In genomic region chr10:12194752-12195271, GRCh38 we compare ENCODE assay signal across 8 cellular contexts. TPM values are rescaled to one million over a fixed set of nuclear protein-coding genes. Genes with fewer than 3 reads are reported as not detected.
A peak's percentile ranks its signal among the peaks of the same experiment; 100 is the strongest.
DNase-seq lines count a peak whose midpoint lies in the region; ATAC-seq, FAIRE-seq and TF ChIP-seq lines count a peak whose summit lies in the region.

No MANE protein-coding gene starts in this region.

- H3K9me3 ChIP-seq in A549: no peaks in the 10 kb centered on the region
- no peaks in the 10 kb centered on the region for H3K9me3 ChIP-seq in endothelial cell of umbilical vein (replicated peaks; ENCODE audit: control insufficient read depth, insufficient read depth, low read length)
- no peaks in the 10 kb centered on the region for H3K9me3 ChIP-seq in mucosa of descending colon
- no peaks in the 10 kb centered on the region for H3K9me3 ChIP-seq in suprapubic skin

- TF ChIP-seq RAD21 in A549 (conservative IDR thresholded peaks at IDR 0.05 in 1 of 2, IDR thresholded peaks at IDR 0.05 in 1 of 2): no peak

- peaks cover 86% of the 10 kb centered on the region for H3K79me2 ChIP-seq in endothelial cell of umbilical vein (ENCODE audit: control insufficient read depth, insufficient read depth, low read length)

- TF ChIP-seq POLR2A in A549 (IDR thresholded peaks at IDR 0.05; ENCODE audit: low read length): no peak
- no peak for TF ChIP-seq POLR2A in endothelial cell of umbilical vein (IDR thresholded peaks at IDR 0.05; ENCODE audit: low read depth, low read length)
- TF ChIP-seq POLR2A in suprapubic skin (IDR thresholded peaks at IDR 0.05): no peak

- H3K27ac ChIP-seq in A549 (peak overlapping the region; percentile 87 to 94), endothelial cell of umbilical vein (ENCODE audit: insufficient read depth, low read depth, low read length) (peak overlapping the region; percentile 78), suprapubic skin (peak overlapping the region; percentile 98)

- CTCF ChIA-PET in A549 (lab: Yijun Ruan, JAX): interaction anchor here (1.4 to 2.2 kb wide), 3 partner anchors 20 to 905 kb away, joined by 3 to 14 read pairs (median 3); partner anchors contain the start of gene OPTN
- CTCF ChIA-PET in endothelial cell of umbilical vein (lab: Charles Lee): interaction anchor here (2.0 kb wide), 1 partner anchor 20 kb away, joined by 14 read pairs; no protein-coding TSS in a partner anchor

- no peaks in the 10 kb centered on the region for H4K20me1 ChIP-seq in endothelial cell of umbilical vein (replicated peaks; ENCODE audit: control insufficient read depth, extremely low read depth, insufficient read depth, low read length)

- peak overlapping the region; percentile 89 for H3K9ac ChIP-seq in endothelial cell of umbilical vein (replicated peaks; ENCODE audit: extremely low read depth, insufficient read depth, low read length)

- 8% methylated on average over 27 of the region's 27 CpGs for WGBS in A549 (ENCODE audit: missing lambda C conversion rate)
- 4% methylated on average over 27 of the region's 27 CpGs for WGBS in suprapubic skin

- POLR2A ChIA-PET in A549 (lab: Yijun Ruan, JAX): interaction anchor here (0.6 to 1.0 kb wide), 2 partner anchors 27 to 47 kb away, joined by 3 to 4 read pairs; no protein-coding TSS in a partner anchor
- POLR2A ChIA-PET in endothelial cell of umbilical vein (lab: Charles Lee): no interaction called here

- peak overlapping the region; percentile 47 for H2AFZ ChIP-seq in endothelial cell of umbilical vein (ENCODE audit: low read depth, low read length)

- peaks cover 29% of the 10 kb centered on the region for H3K4me1 ChIP-seq in A549
- peaks cover 21% of the 10 kb centered on the region for H3K4me1 ChIP-seq in endothelial cell of umbilical vein (ENCODE audit: control insufficient read depth, extremely low read depth, insufficient read depth, low read length)
- peaks cover 25% of the 10 kb centered on the region for H3K4me1 ChIP-seq in mucosa of descending colon (ENCODE audit: low read depth)
- H3K4me1 ChIP-seq in suprapubic skin: peaks cover 51% of the 10 kb centered on the region

- DNase-seq in A549 (ENCODE audit: low read depth in 1 of 2, low spot score in 1 of 2) (peak in 1 of 2 experiments; percentile 38), HT1080 (ENCODE audit: low read depth) (peak; percentile 26), endothelial cell of umbilical vein (ENCODE audit: low read depth, low spot score) (peak; percentile 50), mucosa of descending colon (peak; percentile 49 to 66 (median 63)), suprapubic skin (ENCODE audit: low spot score in 2 of 2) (peak in 1 of 2 donors; percentile 66), NCI-H226 (no peak)
- peak; percentile 15 to 25 for DNase-seq in activated CD4-positive, alpha-beta T cell treated with anti-CD3 and anti-CD28 coated beads, Interleukin-2, amount 50 U/mL, for 4 hours

- H3K4me2 ChIP-seq in A549 (peak overlapping the region; percentile 84), endothelial cell of umbilical vein (ENCODE audit: insufficient read depth, low read length) (peak overlapping the region; percentile 86)

- H3K9me1 ChIP-seq in endothelial cell of umbilical vein (replicated peaks; ENCODE audit: control insufficient read depth, extremely low read depth, insufficient read depth, low read length): no peaks in the 10 kb centered on the region

- TF ChIP-seq CTCF in A549 (IDR thresholded peaks at IDR 0.05) (no peak), endothelial cell of umbilical vein (IDR thresholded peaks at IDR 0.05; ENCODE audit: extremely low read depth in 1 of 2, insufficient read depth in 1 of 2, low read depth in 1 of 2, low read length in 2 of 2) (no peak), mucosa of descending colon (IDR thresholded peaks at IDR 0.05) (no peak), suprapubic skin (IDR thresholded peaks at IDR 0.05) (no peak)

- dilution Hi-C loops in endothelial cell of umbilical vein (cut with MboI; ENCODE audit: extremely low pct_ligation_motif_present, low sequenced_read_pairs): no loop called here

- ATAC-seq in A549: peak in 1 of 2 experiments; percentile 39; a peak in 3 of 6 replicates
- peak; percentile 39 for ATAC-seq in mucosa of descending colon
- ATAC-seq in GM21717 (IDR thresholded peaks at IDR 0.05; ENCODE audit: unreplicated experiment): no peak

- BruUV-seq in endothelial cell of umbilical vein (replicated peaks; lab: Mats Ljungman, UMichigan): no TSS peak

- FAIRE-seq in A549 (lab: Jason Lieb, UNC): no peak
- no peak for FAIRE-seq in endothelial cell of umbilical vein (lab: Jason Lieb, UNC)

- H3K27me3 ChIP-seq in endothelial cell of umbilical vein (ENCODE audit: control insufficient read depth in 2 of 2, insufficient read depth in 2 of 2, low read length in 2 of 2) (no peaks in the 10 kb centered on the region), suprapubic skin (no peaks in the 10 kb centered on the region)

- intact Hi-C loops in endothelial cell of umbilical vein (cut with micrococcal nuclease): loop anchor here (1.0 to 10.0 kb wide), 4 partner anchors 64 to 512 kb away; partner anchors contain the start of gene UPF2
- intact Hi-C loops in mucosa of descending colon (cut with DNase I, micrococcal nuclease): no loop called here

- H3K4me3 ChIP-seq in A549 (peak overlapping the region; percentile 77), endothelial cell of umbilical vein (replicated peaks in 1 of 3; ENCODE audit: insufficient read depth in 1 of 3, low read depth in 1 of 3, low read length in 3 of 3) (peak overlapping the region; percentile 72 to 95 (median 86)), mucosa of descending colon (peak overlapping the region; percentile 70), suprapubic skin (peak overlapping the region; percentile 95)

- TF ChIP-seq EP300 in A549 (IDR thresholded peaks at IDR 0.05): no peak
- no peak for TF ChIP-seq EP300 in suprapubic skin (IDR thresholded peaks at IDR 0.05)

- H3K36me3 ChIP-seq in endothelial cell of umbilical vein (ENCODE audit: control insufficient read depth in 2 of 2, extremely low read depth in 1 of 2, insufficient read depth in 2 of 2, low read length in 2 of 2) (peaks cover 3% of the 10 kb centered on the region in 2 experiments), mucosa of descending colon (ENCODE audit: low read depth) (no peaks in the 10 kb centered on the region), suprapubic skin (peaks cover 9% of the 10 kb centered on the region)

TF ChIP-seq in A549, 52 proteins besides CTCF, POLR2A, EP300 and RAD21 (continues in another document):
- peak; percentile 58 to 77; a peak in 3 of 4 replicates for TF ChIP-seq CEBPB (IDR thresholded peaks at IDR 0.05)

TF ChIP-seq in endothelial cell of umbilical vein, 7 proteins besides CTCF, POLR2A, EP300 and RAD21 (continues in another document):
- TF ChIP-seq JUN (IDR thresholded peaks at IDR 0.05; ENCODE audit: borderline replicate concordance, insufficient read depth, insufficient read length, low read depth) (no peak), POLR2AphosphoS5 (IDR thresholded peaks at IDR 0.05; ENCODE audit: insufficient read depth, low read depth, low read length) (no peak), GATA2 (IDR thresholded peaks at IDR 0.05; ENCODE audit: insufficient read depth, insufficient read length, low read depth, low read length) (no peak), EZH2 (IDR thresholded peaks at IDR 0.05; ENCODE audit: borderline replicate concordance, low read depth, low read length, severe bottlenecking) (no peak), FOS (IDR thresholded peaks at IDR 0.05; ENCODE audit: borderline replicate concordance, insufficient read depth, low read length) (no peak)

RNA-seq across cellular contexts. Expression of gene NUDT5, which starts 0.9 kb away (rescaled TPM):
- polyA plus RNA-seq in A549 (2011; rRNA removed) (146 and 158 TPM in 2 replicates), A549 (2017; fragmentation: RNase III; extraction: RNeasy Plus Mini Kit Qiagen cat#74134 plus additional on column Dnase treatment) (190 to 213 TPM (median 191 TPM) in 3 replicates), endothelial cell of umbilical vein (67.9 and 87.8 TPM in 2 replicates)
- 103 and 114 TPM in 2 replicates for polyA plus RNA-seq in A549 (2012; cell fraction: cytosol; rRNA removed)
- polyA plus RNA-seq in A549 (2012; cell fraction: nucleus; rRNA removed): 44.3 and 81.7 TPM in 2 replicates
- polyA minus RNA-seq in A549 (2011; rRNA and poly(A)+ RNA removed): 53.0 and 54.0 TPM in 2 replicates
- 139 and 144 TPM in 2 replicates for total RNA-seq in HT1080 (2014; rRNA removed; shearing (Covaris generic))
- 127 and 137 TPM in 2 replicates for polyA plus RNA-seq in HT1080 (2015; cell fraction: cytosol; rRNA removed)
- polyA plus RNA-seq in HT1080 (2015; cell fraction: nucleus; rRNA removed): 114 and 122 TPM in 2 replicates
- total RNA-seq in endothelial cell of umbilical vein (81.8 and 89.0 TPM in 2 replicates), mucosa of descending colon (10 to 100 TPM; 32.0 to 44.7 (median 32.8) TPM), suprapubic skin (10 to 100 TPM; 37.2 to 49.2 (median 41.8) TPM)
- polyA plus RNA-seq in endothelial cell of umbilical vein (2011; cell fraction: cytosol; rRNA removed): 115 and 124 TPM in 2 replicates
- 66.5 and 79.9 TPM in 2 replicates for polyA plus RNA-seq in endothelial cell of umbilical vein (2011; cell fraction: nucleus; rRNA removed)
- 95.1 and 131 TPM in 2 replicates for polyA plus RNA-seq in endothelial cell of umbilical vein (2012)
- 48.9 and 49.7 TPM in 2 replicates for polyA minus RNA-seq in endothelial cell of umbilical vein
- 50.2 TPM for polyA minus RNA-seq in endothelial cell of umbilical vein (2011; cell fraction: cytosol; rRNA and poly(A)+ RNA removed)
- polyA minus RNA-seq in endothelial cell of umbilical vein (2011; cell fraction: nucleus; rRNA and poly(A)+ RNA removed): 25.1 and 41.3 TPM in 2 replicates

RNA-seq across cellular contexts. Expression of gene CDC123, which starts 1.2 kb away (rescaled TPM):
- polyA plus RNA-seq in A549 (2011; rRNA removed): 164 and 193 TPM in 2 replicates
- polyA plus RNA-seq in A549 (2012; cell fraction: cytosol; rRNA removed): 134 and 146 TPM in 2 replicates
- polyA plus RNA-seq in A549 (2012; cell fraction: nucleus; rRNA removed): 52.2 and 53.9 TPM in 2 replicates
- polyA plus RNA-seq in A549 (2017; fragmentation: RNase III; extraction: RNeasy Plus Mini Kit Qiagen cat#74134 plus additional on column Dnase treatment): 192 to 196 TPM (median 195 TPM) in 3 replicates
- 281 and 294 TPM in 2 replicates for polyA minus RNA-seq in A549 (2011; rRNA and poly(A)+ RNA removed)
- 356 and 469 TPM in 2 replicates for total RNA-seq in HT1080 (2014; rRNA removed; shearing (Covaris generic))
- polyA plus RNA-seq in HT1080 (2015; cell fraction: cytosol; rRNA removed): 164 and 177 TPM in 2 replicates
- polyA plus RNA-seq in HT1080 (2015; cell fraction: nucleus; rRNA removed): 120 and 122 TPM in 2 replicates
- 97.3 and 106 TPM in 2 replicates for total RNA-seq in endothelial cell of umbilical vein
- polyA plus RNA-seq in endothelial cell of umbilical vein: 57.0 and 65.6 TPM in 2 replicates
- polyA plus RNA-seq in endothelial cell of umbilical vein (2011; cell fraction: cytosol; rRNA removed): 128 and 139 TPM in 2 replicates
- polyA plus RNA-seq in endothelial cell of umbilical vein (2011; cell fraction: nucleus; rRNA removed): 92.6 and 101 TPM in 2 replicates
- 126 and 154 TPM in 2 replicates for polyA plus RNA-seq in endothelial cell of umbilical vein (2012)
- 263 and 290 TPM in 2 replicates for polyA minus RNA-seq in endothelial cell of umbilical vein
- polyA minus RNA-seq in endothelial cell of umbilical vein (2011; cell fraction: cytosol; rRNA and poly(A)+ RNA removed): 121 TPM
- polyA minus RNA-seq in endothelial cell of umbilical vein (2011; cell fraction: nucleus; rRNA and poly(A)+ RNA removed): 54.2 and 73.9 TPM in 2 replicates
- 10 to 100 TPM; 40.5 to 66.1 (median 48.4) TPM for total RNA-seq in mucosa of descending colon
- total RNA-seq in suprapubic skin: 10 to 100 TPM; 58.1 to 86.7 (median 69.3) TPM
